ENCODE assay signal across 20 cellular contexts in the genomic region with DNA sequence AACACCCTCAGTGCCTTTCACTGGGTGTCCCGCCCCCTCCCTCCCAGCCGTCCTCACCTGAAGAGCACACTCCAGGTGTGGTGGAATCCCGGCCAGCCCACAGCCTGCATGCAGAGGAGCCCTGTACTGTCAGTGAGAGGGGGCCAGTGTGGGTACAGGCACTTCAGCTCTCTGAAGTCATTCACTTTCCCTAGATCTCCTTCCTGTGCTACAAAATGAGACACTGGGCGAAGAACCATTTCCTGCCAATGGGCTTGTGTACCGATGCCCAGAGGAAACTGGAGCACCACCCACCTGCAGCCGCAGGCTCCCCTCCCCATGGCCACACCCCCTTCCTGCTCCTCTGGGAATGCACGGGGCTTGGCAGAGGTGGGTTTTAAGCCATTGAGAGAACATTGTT.
A peak's percentile ranks its signal among the peaks of the same experiment; 100 is the strongest.
DNase-seq lines count a peak whose midpoint lies in the region; ATAC-seq lines count a peak whose summit lies in the region.
"Had no signal": no experiment of that assay in that cellular context is flagged by ENCODE, and none has a peak within 500 bp of the region (broad histone marks: within the 10 kb centered on the region; RNA-seq: fewer than 3 reads in every experiment).

No MANE protein-coding gene starts in this region.

- no peak overlapping the region for H3K27ac Mint-ChIP-seq in activated CD8-positive, alpha-beta memory T cell treated with anti-CD3 and anti-CD28 coated beads, Interleukin-2, amount 10 ng/mL, durations not matched to agents 7 days and 5 days
- H3K27ac Mint-ChIP-seq in activated CD4-positive, alpha-beta memory T cell treated with anti-CD3 and anti-CD28 coated beads, Interleukin-2, amount 10 ng/mL, durations not matched to agents 7 days and 5 days: peak overlapping the region; percentile 66
- H3K27ac Mint-ChIP-seq: activated B cell treated with CpG ODN at 0.5 μM for 24 hours, nephron progenitor cell had no signal

- ATAC-seq in activated CD8-positive, alpha-beta memory T cell treated with anti-CD3 and anti-CD28 coated beads, Interleukin-2, amount 10 ng/mL, durations not matched to agents 7 days and 5 days: peak; percentile 68
- no peak for ATAC-seq in GM19467 (IDR thresholded peaks at IDR 0.05; ENCODE audit: unreplicated experiment)
- ATAC-seq: body of pancreas, gastrocnemius medialis had no signal

- CTCF ChIA-PET in activated CD8-positive, alpha-beta memory T cell treated with anti-CD3 and anti-CD28 coated beads, Interleukin-2, amount 10 ng/mL, durations not matched to agents 7 days and 5 days (lab: Charles Lee): interaction anchor here (1.3 kb wide), 1 partner anchor 159 kb away, joined by 4 read pairs; no protein-coding TSS in a partner anchor
- CTCF ChIA-PET in activated CD4-positive, alpha-beta memory T cell treated with anti-CD3 and anti-CD28 coated beads, Interleukin-2, amount 10 ng/mL, durations not matched to agents 7 days and 5 days (lab: Charles Lee): interaction anchor here (1.1 kb wide), 1 partner anchor 72 kb away, joined by 3 read pairs; no protein-coding TSS in a partner anchor

- no peak overlapping the region for H3K4me3 Mint-ChIP-seq in activated CD8-positive, alpha-beta memory T cell treated with anti-CD3 and anti-CD28 coated beads, Interleukin-2, amount 10 ng/mL, durations not matched to agents 7 days and 5 days
- H3K4me3 Mint-ChIP-seq in activated CD4-positive, alpha-beta memory T cell treated with anti-CD3 and anti-CD28 coated beads, Interleukin-2, amount 10 ng/mL, durations not matched to agents 7 days and 5 days: no peak overlapping the region
- H3K4me3 Mint-ChIP-seq: activated B cell treated with CpG ODN at 0.5 μM for 24 hours, nephron progenitor cell had no signal

- no peaks in the 10 kb centered on the region for H3K27me3 Mint-ChIP-seq in activated CD8-positive, alpha-beta memory T cell treated with anti-CD3 and anti-CD28 coated beads, Interleukin-2, amount 10 ng/mL, durations not matched to agents 7 days and 5 days
- no peaks in the 10 kb centered on the region for H3K27me3 Mint-ChIP-seq in activated CD4-positive, alpha-beta memory T cell treated with anti-CD3 and anti-CD28 coated beads, Interleukin-2, amount 10 ng/mL, durations not matched to agents 7 days and 5 days
- H3K27me3 Mint-ChIP-seq: activated B cell treated with CpG ODN at 0.5 μM for 24 hours had no signal

- peaks cover 6% of the 10 kb centered on the region for H3K36me3 Mint-ChIP-seq in activated CD8-positive, alpha-beta memory T cell treated with anti-CD3 and anti-CD28 coated beads, Interleukin-2, amount 10 ng/mL, durations not matched to agents 7 days and 5 days
- H3K36me3 Mint-ChIP-seq in activated CD4-positive, alpha-beta memory T cell treated with anti-CD3 and anti-CD28 coated beads, Interleukin-2, amount 10 ng/mL, durations not matched to agents 7 days and 5 days (ENCODE audit: low read depth): peaks cover 39% of the 10 kb centered on the region

- POLR2A ChIA-PET in activated CD4-positive, alpha-beta memory T cell treated with anti-CD3 and anti-CD28 coated beads, Interleukin-2, amount 10 ng/mL, durations not matched to agents 7 days and 5 days (lab: Charles Lee): interaction anchor here (1.4 kb wide), 1 partner anchor 42 kb away, joined by 3 read pairs; no protein-coding TSS in a partner anchor

- peaks cover 37% of the 10 kb centered on the region for H3K4me1 Mint-ChIP-seq in activated CD8-positive, alpha-beta memory T cell treated with anti-CD3 and anti-CD28 coated beads, Interleukin-2, amount 10 ng/mL, durations not matched to agents 7 days and 5 days
- H3K4me1 Mint-ChIP-seq in activated CD4-positive, alpha-beta memory T cell treated with anti-CD3 and anti-CD28 coated beads, Interleukin-2, amount 10 ng/mL, durations not matched to agents 7 days and 5 days: peaks cover 49% of the 10 kb centered on the region
- H3K4me1 Mint-ChIP-seq: activated B cell treated with CpG ODN at 0.5 μM for 24 hours had no signal

- H3K4me3 ChIP-seq in Jurkat, Clone E6-1 (ENCODE audit: low read length): no peak overlapping the region
- H3K4me3 ChIP-seq: body of pancreas, esophagus squamous epithelium, gastrocnemius medialis, GM23248 had no signal

- H3K9me3 Mint-ChIP-seq in activated CD8-positive, alpha-beta memory T cell treated with anti-CD3 and anti-CD28 coated beads, Interleukin-2, amount 10 ng/mL, durations not matched to agents 7 days and 5 days (ENCODE audit: low read depth): no peaks in the 10 kb centered on the region
- peaks cover 4% of the 10 kb centered on the region for H3K9me3 Mint-ChIP-seq in activated CD4-positive, alpha-beta memory T cell treated with anti-CD3 and anti-CD28 coated beads, Interleukin-2, amount 10 ng/mL, durations not matched to agents 7 days and 5 days
- H3K9me3 Mint-ChIP-seq: nephron progenitor cell had no signal

- intact Hi-C loops in posterior vena cava (cut with DNase I): no loop called here

- DNase-seq in activated CD8-positive, alpha-beta memory T cell treated with anti-CD3 and anti-CD28 coated beads, Interleukin-2, amount 10 ng/mL, durations not matched to agents 7 days and 5 days: peak; percentile 55
- DNase-seq in activated CD8-positive, alpha-beta memory T cell treated with anti-CD3 and anti-CD28 coated beads, Interleukin-2, amount 50 U/mL, for 4 hours: no peak
- peak; percentile 51 for DNase-seq in Jurkat, Clone E6-1 (ENCODE audit: low read depth, low spot score)
- peak; percentile 36 for DNase-seq in activated CD4-positive, alpha-beta memory T cell treated with anti-CD3 and anti-CD28 coated beads, Interleukin-2, amount 10 ng/mL, durations not matched to agents 7 days and 5 days
- DNase-seq in posterior vena cava (ENCODE audit: low spot score) (peak; percentile 50), DMS 273 (lab: John Stamatoyannopoulos, UW; ENCODE audit: unreplicated experiment) (no peak)
- DNase-seq in effector CD4-positive, alpha-beta T cell: no peak
- DNase-seq: activated B cell treated with CpG ODN at 0.5 μM for 24 hours, body of pancreas, DMS79, esophagus squamous epithelium, gastrocnemius medialis, GM23248, hippocampal formation, NCI-H1105 treated with DMSO at 0.1 percent for 48 hours, NCI-H2081 treated with DMSO at 0.1 percent for 48 hours, NCI-H446 treated with DMSO at 0.1 percent for 48 hours, nephron progenitor cell, RPMI8226 had no signal

Comparison
In these comparisons a context has a peak if more than half of its experiments do, and no peak if none do; other contexts are left out.
1. DNase-seq: peak in activated CD8-positive, alpha-beta memory T cell treated with anti-CD3 and anti-CD28 coated beads, Interleukin-2, amount 10 ng/mL, durations not matched to agents 7 days and 5 days (single experiment), Jurkat, Clone E6-1 (single experiment), activated CD4-positive, alpha-beta memory T cell treated with anti-CD3 and anti-CD28 coated beads, Interleukin-2, amount 10 ng/mL, durations not matched to agents 7 days and 5 days (single experiment) and posterior vena cava (single experiment); none in activated CD8-positive, alpha-beta memory T cell treated with anti-CD3 and anti-CD28 coated beads, Interleukin-2, amount 50 U/mL, for 4 hours (single experiment), DMS 273 (single experiment) and effector CD4-positive, alpha-beta T cell (single experiment).